ENCODE assay signal across 20 cellular contexts in genomic region chr14:101131451-101131916, GRCh38.
A peak's percentile ranks its signal among the peaks of the same experiment; 100 is the strongest.
DNase-seq lines count a peak whose midpoint lies in the region; ATAC-seq, FAIRE-seq and TF ChIP-seq lines count a peak whose summit lies in the region.
"Had no signal": no experiment of that assay in that cellular context is flagged by ENCODE, and none has a peak within 500 bp of the region (broad histone marks: within the 10 kb centered on the region; RNA-seq: fewer than 3 reads in every experiment).

No MANE protein-coding gene starts in this region.

- peak; percentile 8 for DNase-seq in activated CD8-positive, alpha-beta T cell treated with anti-CD3 and anti-CD28 coated beads, Interleukin-2, amount 10 ng/mL, durations not matched to agents 7 days and 5 days
- no peak for DNase-seq in activated CD8-positive, alpha-beta T cell treated with anti-CD3 and anti-CD28 coated beads for 36 hours
- DNase-seq in Daoy (ENCODE audit: low read depth) (peak; percentile 2), esophagus muscularis mucosa (ENCODE audit: extremely low spot score) (peak; percentile 88), prostate gland (ENCODE audit: low spot score) (peak; percentile 2), SHP77 (lab: John Stamatoyannopoulos, UW) (no peak), D721Med (ENCODE audit: insufficient read length, low spot score) (no peak), NCI-H748 treated with DMSO at 0.1 percent for 48 hours (lab: John Stamatoyannopoulos, UW) (no peak)
- DNase-seq: COR-L47, MG63, NCI-H1105, NCI-H1694, NCI-H345, NCI-H69, RPMI8226 had no signal

- no peak overlapping the region for H3K4me3 Mint-ChIP-seq in activated CD8-positive, alpha-beta T cell treated with anti-CD3 and anti-CD28 coated beads, Interleukin-2, amount 10 ng/mL, durations not matched to agents 7 days and 5 days
- H3K4me3 Mint-ChIP-seq in activated CD8-positive, alpha-beta T cell treated with anti-CD3 and anti-CD28 coated beads for 36 hours = no peak overlapping the region
- H3K4me3 Mint-ChIP-seq: CD14-positive monocyte had no signal

- no peak for TF ChIP-seq EP300 in esophagus muscularis mucosa (IDR thresholded peaks at IDR 0.05)

- WGBS in esophagus muscularis mucosa = 60% methylated on average over 1 of the region's 7 CpGs
- WGBS in prostate gland = 76% methylated on average over 7 of the region's 7 CpGs

- CTCF ChIA-PET in activated CD8-positive, alpha-beta T cell treated with anti-CD3 and anti-CD28 coated beads, Interleukin-2, amount 10 ng/mL, durations not matched to agents 7 days and 5 days (lab: Charles Lee) = no interaction called here
- CTCF ChIA-PET in activated CD8-positive, alpha-beta T cell treated with anti-CD3 and anti-CD28 coated beads for 36 hours (lab: Charles Lee) = no interaction called here

- H3K4me1 Mint-ChIP-seq in activated CD8-positive, alpha-beta T cell treated with anti-CD3 and anti-CD28 coated beads, Interleukin-2, amount 10 ng/mL, durations not matched to agents 7 days and 5 days (ENCODE audit: low read depth) = peaks cover 13% of the 10 kb centered on the region
- peaks cover 3% of the 10 kb centered on the region for H3K4me1 Mint-ChIP-seq in activated CD8-positive, alpha-beta T cell treated with anti-CD3 and anti-CD28 coated beads for 36 hours (ENCODE audit: low read depth)

- no peaks in the 10 kb centered on the region for H3K4me1 ChIP-seq in esophagus muscularis mucosa
- no peaks in the 10 kb centered on the region for H3K4me1 ChIP-seq in prostate gland (replicated peaks)

- TF ChIP-seq POLR2A in esophagus muscularis mucosa (IDR thresholded peaks at IDR 0.05; ENCODE audit: low read depth) (no peak), prostate gland (IDR thresholded peaks at IDR 0.05) (no peak)

- H3K27me3 ChIP-seq in esophagus muscularis mucosa (peaks cover 0 to 53% (median 0%) of the 10 kb centered on the region in 4 donors), prostate gland (replicated peaks; ENCODE audit: insufficient read depth) (no peaks in the 10 kb centered on the region)
- H3K27me3 ChIP-seq: MG63, SJCRH30 had no signal

- no peak for FAIRE-seq in D721Med (lab: Jason Lieb, UNC)
- FAIRE-seq: A204.1, GM19239 had no signal

- intact Hi-C loops in activated CD8-positive, alpha-beta T cell treated with anti-CD3 and anti-CD28 coated beads for 36 hours (cut with micrococcal nuclease) = no loop called here
- intact Hi-C loops in esophagus muscularis mucosa (cut with DNase I) (no loop called here), prostate gland (cut with DNase I) (no loop called here)

- ATAC-seq in activated CD8-positive, alpha-beta T cell treated with anti-CD3 and anti-CD28 coated beads, Interleukin-2, amount 10 ng/mL, durations not matched to agents 7 days and 5 days = no peak
- ATAC-seq in activated CD8-positive, alpha-beta T cell treated with anti-CD3 and anti-CD28 coated beads for 36 hours = no peak

- H3K27ac ChIP-seq in esophagus muscularis mucosa (replicated peaks in 1 of 4) = no peak overlapping the region
- no peak overlapping the region for H3K27ac ChIP-seq in prostate gland
- H3K27ac ChIP-seq: KMS-11, SJCRH30 had no signal

- no peaks in the 10 kb centered on the region for H3K9me3 ChIP-seq in esophagus muscularis mucosa
- H3K9me3 ChIP-seq in prostate gland = no peaks in the 10 kb centered on the region
- H3K9me3 ChIP-seq: MG63, SJCRH30 had no signal

- H3K36me3 ChIP-seq in esophagus muscularis mucosa = no peaks in the 10 kb centered on the region
- no peaks in the 10 kb centered on the region for H3K36me3 ChIP-seq in prostate gland
- H3K36me3 ChIP-seq: MG63, SJCRH30 had no signal

- H3K27ac Mint-ChIP-seq in activated CD8-positive, alpha-beta T cell treated with anti-CD3 and anti-CD28 coated beads, Interleukin-2, amount 10 ng/mL, durations not matched to agents 7 days and 5 days = no peak overlapping the region
- H3K27ac Mint-ChIP-seq in activated CD8-positive, alpha-beta T cell treated with anti-CD3 and anti-CD28 coated beads for 36 hours = no peak overlapping the region
- H3K27ac Mint-ChIP-seq: CD14-positive monocyte had no signal

- H3K36me3 Mint-ChIP-seq in activated CD8-positive, alpha-beta T cell treated with anti-CD3 and anti-CD28 coated beads, Interleukin-2, amount 10 ng/mL, durations not matched to agents 7 days and 5 days (ENCODE audit: low read depth) = no peaks in the 10 kb centered on the region
- H3K36me3 Mint-ChIP-seq in activated CD8-positive, alpha-beta T cell treated with anti-CD3 and anti-CD28 coated beads for 36 hours (ENCODE audit: low read depth) = no peaks in the 10 kb centered on the region
- H3K36me3 Mint-ChIP-seq: CD14-positive monocyte had no signal

- POLR2A ChIA-PET in activated CD8-positive, alpha-beta T cell treated with anti-CD3 and anti-CD28 coated beads, Interleukin-2, amount 10 ng/mL, durations not matched to agents 7 days and 5 days (lab: Charles Lee) = interaction anchor here (0.6 kb wide), 1 partner anchor 130 kb away, joined by 3 read pairs; no protein-coding TSS in a partner anchor
- POLR2A ChIA-PET in activated CD8-positive, alpha-beta T cell treated with anti-CD3 and anti-CD28 coated beads for 36 hours (lab: Charles Lee) = interaction anchor here (1.7 kb wide), 1 partner anchor 12 kb away, joined by 5 read pairs; no protein-coding TSS in a partner anchor

- TF ChIP-seq CTCF in activated CD8-positive, alpha-beta T cell treated with anti-CD3 and anti-CD28 coated beads for 36 hours (IDR thresholded peaks at IDR 0.05) = no peak
- TF ChIP-seq CTCF in esophagus muscularis mucosa (IDR thresholded peaks at IDR 0.05) = no peak
- TF ChIP-seq CTCF in prostate gland (IDR thresholded peaks at IDR 0.05) = no peak
- TF ChIP-seq CTCF in D721Med (IDR thresholded peaks at IDR 0.05; ENCODE audit: insufficient read depth, missing control alignments) = no peak

- H3K9me3 Mint-ChIP-seq in activated CD8-positive, alpha-beta T cell treated with anti-CD3 and anti-CD28 coated beads, Interleukin-2, amount 10 ng/mL, durations not matched to agents 7 days and 5 days (ENCODE audit: insufficient read depth) = no peaks in the 10 kb centered on the region
- H3K9me3 Mint-ChIP-seq in activated CD8-positive, alpha-beta T cell treated with anti-CD3 and anti-CD28 coated beads for 36 hours = no peaks in the 10 kb centered on the region

- no peak overlapping the region for H3K4me3 ChIP-seq in esophagus muscularis mucosa
- no peak overlapping the region for H3K4me3 ChIP-seq in prostate gland
- H3K4me3 ChIP-seq: MG63, SJCRH30 had no signal

- peaks cover 13% of the 10 kb centered on the region for H3K27me3 Mint-ChIP-seq in activated CD8-positive, alpha-beta T cell treated with anti-CD3 and anti-CD28 coated beads, Interleukin-2, amount 10 ng/mL, durations not matched to agents 7 days and 5 days (ENCODE audit: low read depth)
- peaks cover 19% of the 10 kb centered on the region for H3K27me3 Mint-ChIP-seq in activated CD8-positive, alpha-beta T cell treated with anti-CD3 and anti-CD28 coated beads for 36 hours

Comparison
In these comparisons a context has a peak if more than half of its experiments do, and no peak if none do; other contexts are left out.
1. DNase-seq: peak in activated CD8-positive, alpha-beta T cell treated with anti-CD3 and anti-CD28 coated beads, Interleukin-2, amount 10 ng/mL, durations not matched to agents 7 days and 5 days (single experiment), Daoy (single experiment), esophagus muscularis mucosa (single experiment) and prostate gland (single experiment); none in activated CD8-positive, alpha-beta T cell treated with anti-CD3 and anti-CD28 coated beads for 36 hours (single experiment), SHP77 (0 of 2), D721Med (single experiment) and NCI-H748 treated with DMSO at 0.1 percent for 48 hours (single experiment).